ENCODE assay signal across 33 cellular contexts in the genomic region with DNA sequence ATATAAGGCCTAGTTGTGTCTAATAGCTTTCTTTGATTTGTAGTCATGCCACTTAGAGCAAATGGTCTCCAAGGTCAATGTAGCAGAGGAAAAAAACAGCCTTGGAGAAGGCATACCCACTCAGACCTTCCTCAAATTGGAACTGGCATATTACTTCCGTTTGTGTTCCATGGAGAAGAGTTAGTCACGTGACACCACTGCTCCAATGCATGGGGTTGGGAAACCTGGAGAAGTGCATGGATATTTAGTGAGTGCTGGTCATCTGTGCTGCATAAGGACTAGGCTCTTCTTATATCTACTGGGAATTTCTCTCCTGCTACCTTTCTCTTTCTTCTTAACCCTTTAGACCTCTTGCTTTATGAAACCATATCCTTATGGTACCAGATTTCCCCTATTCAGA.
"Had no signal": no experiment of that assay in that cellular context is flagged by ENCODE, and none has a peak within 500 bp of the region (broad histone marks: within the 10 kb centered on the region; RNA-seq: fewer than 3 reads in every experiment).

No MANE protein-coding gene starts in this region.

- H3K4me1 ChIP-seq: adrenal gland, ascending aorta, body of pancreas, breast epithelium had no signal

- ATAC-seq: activated naive CD4-positive, alpha-beta T cell treated with anti-CD3 and anti-CD28 coated beads, Interleukin-2, amount 50 U/mL, for 72 hours; activated naive CD8-positive, alpha-beta T cell treated with anti-CD3 and anti-CD28 coated beads, Interleukin-2, amount 50 U/mL, for 24 hours; activated T-cell treated with anti-CD3 and anti-CD28 coated beads, Interleukin-2, amount 50 U/mL, for 4 hours; activated T-cell treated with anti-CD3 and anti-CD28 coated beads, Interleukin-2, amount 50 U/mL, for 72 hours; activated T-helper 17 cell treated with anti-CD3 and anti-CD28 coated beads, Interleukin-2, amount 50 U/mL, for 72 hours; body of pancreas had no signal

- FAIRE-seq: astrocyte, bronchial epithelial cell had no signal

- H3K36me3 ChIP-seq: adrenal gland, ascending aorta, brain microvascular endothelial cell, breast epithelium, cardiac muscle cell had no signal

- DNase-seq: activated effector memory CD4-positive, alpha-beta T cell treated with anti-CD3 and anti-CD28 coated beads, Interleukin-2, amount 50 U/mL, for 16 hours; activated effector memory CD4-positive, alpha-beta T cell treated with Interleukin-2 at 50 U/mL for 16 hours; activated gamma-delta T cell; activated gamma-delta T cell treated with Interleukin-2 at 50 U/mL for 16 hours; activated naive CD4-positive, alpha-beta T cell; activated naive CD4-positive, alpha-beta T cell treated with anti-CD3 and anti-CD28 coated beads for 36 hours; activated naive CD4-positive, alpha-beta T cell treated with anti-CD3 and anti-CD28 coated beads, Interleukin-2, amount 10 ng/mL, durations not matched to agents 7 days and 5 days; activated naive CD4-positive, alpha-beta T cell treated with anti-CD3 and anti-CD28 coated beads, Interleukin-2, amount 50 U/mL, for 16 hours; activated naive CD4-positive, alpha-beta T cell treated with Interleukin-2 at 50 U/mL for 16 hours; activated naive CD8-positive, alpha-beta T cell treated with anti-CD3 and anti-CD28 coated beads for 36 hours; activated naive CD8-positive, alpha-beta T cell treated with anti-CD3 and anti-CD28 coated beads, Interleukin-2, amount 10 ng/mL, durations not matched to agents 7 days and 5 days; activated naive CD8-positive, alpha-beta T cell treated with anti-CD3 and anti-CD28 coated beads, Interleukin-2, amount 50 U/mL, for 24 hours; activated T-cell treated with anti-CD3 and anti-CD28 coated beads, Interleukin-2, amount 50 U/mL, for 24 hours; activated T-cell treated with anti-CD3 and anti-CD28 coated beads, Interleukin-2, amount 50 U/mL, for 4 hours; activated T-cell treated with anti-CD3 and anti-CD28 coated beads, Interleukin-2, amount 50 U/mL, for 48 hours; activated T-cell treated with anti-CD3 and anti-CD28 coated beads, Interleukin-2, amount 50 U/mL, for 72 hours; adrenal gland; amniotic stem cell; amygdala; anterior cingulate cortex; aorta; body of pancreas; brain microvascular endothelial cell; caudate nucleus; central memory CD4-positive, alpha-beta T cell; cerebellar nuclear complex had no signal

- H3K27me3 ChIP-seq: adrenal gland, ascending aorta, body of pancreas, brain microvascular endothelial cell, breast epithelium, cardiac muscle cell had no signal

- H3K9me3 ChIP-seq: adrenal gland, ascending aorta, body of pancreas, breast epithelium had no signal

- H3K27ac ChIP-seq: adrenal gland, ascending aorta, body of pancreas, brain microvascular endothelial cell, breast epithelium, cardiac muscle cell had no signal

- H3K4me3 ChIP-seq: adrenal gland, ascending aorta, body of pancreas, breast epithelium, cardiac muscle cell had no signal
